ENCODE assay signal across 24 cellular contexts in the genomic region with DNA sequence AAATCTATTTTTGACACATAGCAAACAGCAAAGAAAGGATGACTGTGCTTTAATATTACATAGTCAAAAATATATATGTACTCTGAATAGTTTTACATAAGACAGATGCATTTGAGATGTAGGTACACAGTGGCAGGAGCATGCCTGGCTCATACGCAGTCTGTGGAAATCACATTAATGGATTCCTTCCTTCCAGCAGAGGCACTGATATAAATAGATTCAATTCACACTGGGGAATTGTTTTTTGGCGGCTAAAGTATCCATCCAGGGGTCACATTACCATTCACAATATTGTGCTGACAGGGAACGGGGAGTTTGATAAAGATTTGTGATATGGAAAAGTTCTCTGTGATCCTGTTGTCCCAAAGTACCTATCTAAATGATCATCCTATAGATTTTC.
"Had no signal": no experiment of that assay in that cellular context is flagged by ENCODE, and none has a peak within 500 bp of the region (broad histone marks: within the 10 kb centered on the region; RNA-seq: fewer than 3 reads in every experiment).

No MANE protein-coding gene starts in this region.

- H3K4me3 ChIP-seq: adrenal gland, SJCRH30 had no signal

- H3K4me3 Mint-ChIP-seq: activated CD4-positive, alpha-beta memory T cell treated with anti-CD3 and anti-CD28 coated beads, Interleukin-2, amount 10 ng/mL, durations not matched to agents 7 days and 5 days; activated naive CD8-positive, alpha-beta T cell treated with anti-CD3 and anti-CD28 coated beads, Interleukin-2, amount 10 ng/mL, durations not matched to agents 7 days and 5 days; activated T-cell treated with anti-CD3 and anti-CD28 coated beads, Interleukin-2, amount 50 U/mL, for 72 hours had no signal

- H3K27me3 ChIP-seq: adrenal gland, SJCRH30 had no signal

- H3K27ac Mint-ChIP-seq: activated CD4-positive, alpha-beta memory T cell treated with anti-CD3 and anti-CD28 coated beads, Interleukin-2, amount 10 ng/mL, durations not matched to agents 7 days and 5 days; activated naive CD8-positive, alpha-beta T cell treated with anti-CD3 and anti-CD28 coated beads, Interleukin-2, amount 10 ng/mL, durations not matched to agents 7 days and 5 days; activated T-cell treated with anti-CD3 and anti-CD28 coated beads, Interleukin-2, amount 50 U/mL, for 72 hours had no signal

- H3K27ac ChIP-seq: adrenal gland, SJCRH30, VCaP had no signal

- H3K4me1 Mint-ChIP-seq: activated CD4-positive, alpha-beta memory T cell treated with anti-CD3 and anti-CD28 coated beads, Interleukin-2, amount 10 ng/mL, durations not matched to agents 7 days and 5 days; activated naive CD8-positive, alpha-beta T cell treated with anti-CD3 and anti-CD28 coated beads, Interleukin-2, amount 10 ng/mL, durations not matched to agents 7 days and 5 days had no signal

- H3K9me3 ChIP-seq: adrenal gland, SJCRH30, SK-N-SH had no signal

- H3K4me1 ChIP-seq: SJCRH30 had no signal

- H3K36me3 ChIP-seq: adrenal gland, SJCRH30 had no signal

- DNase-seq: activated CD4-positive, alpha-beta memory T cell treated with anti-CD3 and anti-CD28 coated beads, Interleukin-2, amount 10 ng/mL, durations not matched to agents 7 days and 5 days; activated CD4-positive, alpha-beta T cell treated with anti-CD3 and anti-CD28 coated beads, Interleukin-2, amount 50 U/mL, for 1 hour; activated CD4-positive, CD25-positive, alpha-beta regulatory T cell; activated naive CD4-positive, alpha-beta T cell treated with anti-CD3 and anti-CD28 coated beads, Interleukin-2, amount 50 U/mL, for 16 hours; activated naive CD8-positive, alpha-beta T cell treated with anti-CD3 and anti-CD28 coated beads, Interleukin-2, amount 10 ng/mL, durations not matched to agents 7 days and 5 days; activated T-cell treated with anti-CD3 and anti-CD28 coated beads, Interleukin-2, amount 50 U/mL, for 72 hours; adrenal gland; anterior cingulate cortex; central memory CD4-positive, alpha-beta T cell; IMR-90; Kasumi-1; KBM-7; NCI-H1105 treated with DMSO at 0.1 percent for 48 hours; NCI-H1436 treated with DMSO at 0.1 percent for 48 hours; NCI-H187; NCI-H2107; NCI-H2227 treated with DMSO at 0.1 percent for 48 hours; NCI-H446 treated with DMSO at 0.1 percent for 48 hours; NCI-H524 treated with DMSO at 0.1 percent for 48 hours; NCI-H748 treated with DMSO at 0.1 percent for 48 hours; SJCRH30; SK-N-SH; T-helper 1 cell had no signal
